ENCODE assay signal across 8 cellular contexts in the genomic region with DNA sequence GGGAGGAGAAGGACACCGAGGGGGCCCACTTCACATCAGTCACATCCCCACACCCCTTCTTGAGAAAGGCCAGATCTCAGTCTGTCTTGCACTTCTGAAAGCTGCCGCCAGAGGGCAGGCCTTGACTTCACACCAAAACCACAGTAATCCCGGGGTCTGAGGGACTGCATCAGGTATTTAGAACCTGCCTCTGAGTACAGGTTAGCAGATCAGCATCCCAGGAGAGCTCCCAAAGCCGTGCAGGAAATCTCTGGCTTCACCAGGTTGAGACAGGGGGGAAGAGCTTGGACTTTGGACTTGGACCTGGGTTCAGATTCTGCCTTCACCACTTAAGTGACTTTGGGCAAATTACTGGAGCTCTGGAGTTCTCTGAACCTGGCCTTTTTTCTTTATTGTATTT. TPM values are rescaled to one million over a fixed set of nuclear protein-coding genes. Genes with fewer than 3 reads are reported as not detected.
A peak's percentile ranks its signal among the peaks of the same experiment; 100 is the strongest.
DNase-seq lines count a peak whose midpoint lies in the region; ATAC-seq and TF ChIP-seq lines count a peak whose summit lies in the region.

No MANE protein-coding gene starts in this region.

- H3K27ac ChIP-seq in CD8-positive, alpha-beta T cell (ENCODE audit: low read depth, low read length), result no peak overlapping the region

- H3K4me3 Mint-ChIP-seq in CD8-positive, alpha-beta T cell, result no peak overlapping the region

- H3K9me3 ChIP-seq in CD8-positive, alpha-beta T cell (ENCODE audit: low read length), result no peaks in the 10 kb centered on the region
- no peaks in the 10 kb centered on the region for H3K9me3 ChIP-seq in HAP-1

- ATAC-seq in CD8-positive, alpha-beta T cell, result peak; percentile 68
- ATAC-seq in HG02678 (IDR thresholded peaks at IDR 0.05; ENCODE audit: unreplicated experiment), result no peak

- no peaks in the 10 kb centered on the region for H3K9me3 Mint-ChIP-seq in CD8-positive, alpha-beta T cell

- peaks cover 17% of the 10 kb centered on the region for H3K27me3 ChIP-seq in CD8-positive, alpha-beta T cell (ENCODE audit: insufficient read depth, low read length)
- no peaks in the 10 kb centered on the region for H3K27me3 ChIP-seq in HAP-1 (ENCODE audit: low read depth)

- H3K27me3 Mint-ChIP-seq in CD8-positive, alpha-beta T cell (ENCODE audit: low read depth), result peaks cover 37% of the 10 kb centered on the region

- DNase-seq in CD8-positive, alpha-beta T cell, result peak; percentile 45 to 79 (median 55)
- DNase-seq in HAP-1 (ENCODE audit: low spot score in 2 of 2) (peak; percentile 55 to 88), NCI-H526 (lab: John Stamatoyannopoulos, UW) (peak; percentile 58 to 85), ecto neural progenitor cell (ENCODE audit: low spot score) (peak; percentile 85), medulla oblongata (ENCODE audit: extremely low spot score) (peak; percentile 68)
- peak; percentile 53 to 55 for DNase-seq in activated CD4-positive, alpha-beta T cell treated with anti-CD3 and anti-CD28 coated beads, Interleukin-2, amount 50 U/mL, for 24 hours (ENCODE audit: low read depth in 1 of 2, low spot score in 1 of 2)
- DNase-seq in stimulated activated CD8-positive, alpha-beta memory T cell treated with anti-CD3 and anti-CD28 coated beads, Interleukin-15, amount 100 ng/mL, for 4 hours (ENCODE audit: low read depth in 2 of 2), result peak; percentile 12 to 34

- CTCF ChIA-PET in CD8-positive, alpha-beta T cell (lab: Charles Lee), result interaction anchor here (0.7 to 2.4 kb wide), 9 partner anchors 9 to 227 kb away, joined by 3 to 12 read pairs (median 5); a partner anchor contains a TSS

- H3K27ac Mint-ChIP-seq in CD8-positive, alpha-beta T cell, result no peak overlapping the region

- peaks cover 14% of the 10 kb centered on the region for H3K4me1 ChIP-seq in CD8-positive, alpha-beta T cell (ENCODE audit: insufficient read depth, low read length)
- H3K4me1 ChIP-seq in HAP-1, result no peaks in the 10 kb centered on the region

- in situ Hi-C loops in HAP-1 (cut with MboI; ENCODE audit: low sequenced_read_pairs), result loop anchor here (10.0 kb wide), 1 partner anchor 222 kb away; no protein-coding TSS in a partner anchor

- POLR2A ChIA-PET in CD8-positive, alpha-beta T cell (lab: Charles Lee), result no interaction called here

- intact Hi-C loops in CD8-positive, alpha-beta T cell (cut with DNase I, micrococcal nuclease), result loop anchor here (1.0 to 5.0 kb wide), 4 partner anchors 144 to 224 kb away; a partner anchor contains a TSS

- no peaks in the 10 kb centered on the region for H3K36me3 ChIP-seq in CD8-positive, alpha-beta T cell (ENCODE audit: insufficient read depth, low read length)
- H3K36me3 ChIP-seq in HAP-1 (replicated peaks), result no peaks in the 10 kb centered on the region

- H3K4me3 ChIP-seq in CD8-positive, alpha-beta T cell (ENCODE audit: low read depth, low read length), result no peak overlapping the region
- H3K4me3 ChIP-seq in HAP-1, result no peak overlapping the region

- peaks cover 8% of the 10 kb centered on the region for H3K4me1 Mint-ChIP-seq in CD8-positive, alpha-beta T cell (ENCODE audit: low read depth)

- peak; percentile 69 for TF ChIP-seq CTCF in CD8-positive, alpha-beta T cell (IDR thresholded peaks at IDR 0.05)

- no peaks in the 10 kb centered on the region for H3K36me3 Mint-ChIP-seq in CD8-positive, alpha-beta T cell

RNA-seq across cellular contexts. Expression of a gene that starts 50.3 kb away (rescaled TPM):
- total RNA-seq in CD8-positive, alpha-beta T cell, result not detected

Comparison
In these comparisons a context has a peak if more than half of its experiments do, and no peak if none do; other contexts are left out.
1. DNase-seq: peak in every context shown above with its lines; median percentile 85 in ecto neural progenitor cell; 72 in HAP-1; 72 in NCI-H526; 68 in medulla oblongata; 55 in CD8-positive, alpha-beta T cell; 54 in activated CD4-positive, alpha-beta T cell treated with anti-CD3 and anti-CD28 coated beads, Interleukin-2, amount 50 U/mL, for 24 hours; 23 in stimulated activated CD8-positive, alpha-beta memory T cell treated with anti-CD3 and anti-CD28 coated beads, Interleukin-15, amount 100 ng/mL, for 4 hours.